12 cellular contexts compared by ENCODE assay signal in the genomic region with DNA sequence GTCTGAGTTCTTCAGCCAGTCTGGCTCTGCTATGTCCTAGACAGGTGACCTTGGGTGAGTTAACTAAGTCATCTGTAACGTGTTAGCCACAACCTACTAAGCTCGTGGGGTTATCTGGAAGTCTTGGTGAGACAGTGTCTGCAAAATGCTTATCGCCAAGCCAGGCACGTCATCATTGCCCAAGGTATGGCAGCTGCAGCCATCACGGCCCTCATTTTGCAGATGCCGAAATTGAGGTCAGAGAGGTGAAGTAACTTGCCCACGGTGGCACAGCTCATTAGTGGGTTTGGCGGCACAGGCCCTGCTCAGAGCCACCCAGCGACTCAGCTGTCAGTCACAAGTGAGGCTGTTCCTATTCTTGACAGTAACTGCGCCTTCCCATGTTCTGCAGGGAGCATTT.
DNase-seq lines count a peak whose midpoint lies in the region; ATAC-seq lines count a peak whose summit lies in the region.
"Had no signal": no experiment of that assay in that cellular context is flagged by ENCODE, and none has a peak within 500 bp of the region (broad histone marks: within the 10 kb centered on the region; RNA-seq: fewer than 3 reads in every experiment).

No MANE protein-coding gene starts in this region.

- CTCF ChIA-PET in activated CD8-positive, alpha-beta T cell treated with anti-CD3 and anti-CD28 coated beads, Interleukin-2, amount 10 ng/mL, durations not matched to agents 7 days and 5 days (lab: Charles Lee) = interaction anchor here (1.0 kb wide), 1 partner anchor 92 kb away, joined by 3 read pairs; no protein-coding TSS in a partner anchor

- no peak overlapping the region for H3K4me3 Mint-ChIP-seq in activated CD8-positive, alpha-beta T cell treated with anti-CD3 and anti-CD28 coated beads, Interleukin-2, amount 10 ng/mL, durations not matched to agents 7 days and 5 days
- H3K4me3 Mint-ChIP-seq: activated B cell treated with CpG ODN at 0.5 μM for 24 hours had no signal

- H3K36me3 Mint-ChIP-seq in activated CD8-positive, alpha-beta T cell treated with anti-CD3 and anti-CD28 coated beads, Interleukin-2, amount 10 ng/mL, durations not matched to agents 7 days and 5 days (ENCODE audit: low read depth) = peaks cover 38% of the 10 kb centered on the region

- ATAC-seq in activated CD8-positive, alpha-beta T cell treated with anti-CD3 and anti-CD28 coated beads, Interleukin-2, amount 10 ng/mL, durations not matched to agents 7 days and 5 days = peak; percentile 10
- ATAC-seq in esophagus mucosa = peak; percentile 3
- ATAC-seq: Right ventricle myocardium inferior had no signal

- H3K27me3 Mint-ChIP-seq in activated CD8-positive, alpha-beta T cell treated with anti-CD3 and anti-CD28 coated beads, Interleukin-2, amount 10 ng/mL, durations not matched to agents 7 days and 5 days (ENCODE audit: low read depth) = no peaks in the 10 kb centered on the region
- H3K27me3 Mint-ChIP-seq: activated B cell treated with CpG ODN at 0.5 μM for 24 hours had no signal

- peak; percentile 9 to 25 for DNase-seq in activated CD4-positive, alpha-beta T cell treated with anti-CD3 and anti-CD28 coated beads for 4 hours
- no peak for DNase-seq in activated CD4-positive, alpha-beta T cell treated with anti-CD3 and anti-CD28 coated beads for 1 hour
- peak; percentile 57 for DNase-seq in activated CD8-positive, alpha-beta T cell treated with anti-CD3 and anti-CD28 coated beads, Interleukin-2, amount 10 ng/mL, durations not matched to agents 7 days and 5 days
- DNase-seq in stimulated activated CD8-positive, alpha-beta memory T cell treated with anti-CD3 and anti-CD28 coated beads, Interleukin-4, amount 100 ng/mL, for 1 hour (ENCODE audit: low read depth in 2 of 2, low spot score in 1 of 2) = peak; percentile 20 to 36
- DNase-seq in NOMO-1 (lab: John Stamatoyannopoulos, UW; ENCODE audit: unreplicated experiment in 2 of 2) (no peak), NCI-H2171 treated with DMSO at 0.1 percent for 48 hours (lab: John Stamatoyannopoulos, UW) (no peak), kidney tubule cell (ENCODE audit: low spot score) (no peak)
- DNase-seq: activated B cell treated with CpG ODN at 0.5 μM for 24 hours, MM.1S, NCI-H345 had no signal

- H3K9me3 Mint-ChIP-seq in activated CD8-positive, alpha-beta T cell treated with anti-CD3 and anti-CD28 coated beads, Interleukin-2, amount 10 ng/mL, durations not matched to agents 7 days and 5 days (ENCODE audit: insufficient read depth) = no peaks in the 10 kb centered on the region
- H3K9me3 Mint-ChIP-seq: activated B cell treated with CpG ODN at 0.5 μM for 24 hours had no signal

- H3K27ac Mint-ChIP-seq in activated CD8-positive, alpha-beta T cell treated with anti-CD3 and anti-CD28 coated beads, Interleukin-2, amount 10 ng/mL, durations not matched to agents 7 days and 5 days = peak overlapping the region; percentile 57
- H3K27ac Mint-ChIP-seq: activated B cell treated with CpG ODN at 0.5 μM for 24 hours had no signal

- peaks cover 94% of the 10 kb centered on the region for H3K4me1 Mint-ChIP-seq in activated CD8-positive, alpha-beta T cell treated with anti-CD3 and anti-CD28 coated beads, Interleukin-2, amount 10 ng/mL, durations not matched to agents 7 days and 5 days (ENCODE audit: low read depth)

- POLR2A ChIA-PET in activated CD8-positive, alpha-beta T cell treated with anti-CD3 and anti-CD28 coated beads, Interleukin-2, amount 10 ng/mL, durations not matched to agents 7 days and 5 days (lab: Charles Lee) = no interaction called here

Comparison
In these comparisons a context has a peak if more than half of its experiments do, and no peak if none do; other contexts are left out.
1. DNase-seq: peak in activated CD4-positive, alpha-beta T cell treated with anti-CD3 and anti-CD28 coated beads for 4 hours (2 of 2), activated CD8-positive, alpha-beta T cell treated with anti-CD3 and anti-CD28 coated beads, Interleukin-2, amount 10 ng/mL, durations not matched to agents 7 days and 5 days (single experiment) and stimulated activated CD8-positive, alpha-beta memory T cell treated with anti-CD3 and anti-CD28 coated beads, Interleukin-4, amount 100 ng/mL, for 1 hour (2 of 2); none in activated CD4-positive, alpha-beta T cell treated with anti-CD3 and anti-CD28 coated beads for 1 hour (single experiment), NOMO-1 (0 of 2), NCI-H2171 treated with DMSO at 0.1 percent for 48 hours (single experiment) and kidney tubule cell (single experiment).